19 cellular contexts compared by ENCODE assay signal in the genomic region with DNA sequence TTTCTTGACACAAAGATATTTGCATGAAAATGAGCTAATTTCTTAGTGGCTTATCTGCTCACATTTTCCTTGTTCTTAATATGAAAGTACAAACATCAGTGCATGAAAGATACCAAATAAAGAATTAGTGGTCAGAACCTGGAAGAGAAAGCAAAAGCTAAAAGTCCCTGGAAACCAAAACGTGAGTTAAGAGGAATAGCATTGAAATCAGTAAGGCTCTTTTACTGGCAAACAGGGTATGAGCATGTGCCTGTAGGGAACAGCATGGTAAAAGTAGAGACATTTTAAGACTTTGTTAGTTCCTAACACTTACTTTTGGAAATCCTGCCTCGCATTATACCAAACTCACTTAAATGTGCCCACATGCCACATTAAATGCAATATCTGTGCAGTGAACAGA.
"Had no signal": no experiment of that assay in that cellular context is flagged by ENCODE, and none has a peak within 500 bp of the region (broad histone marks: within the 10 kb centered on the region; RNA-seq: fewer than 3 reads in every experiment).

No MANE protein-coding gene starts in this region.

- H3K4me3 ChIP-seq: ascending aorta, cardiac muscle cell, lower lobe of right lung, tibial artery had no signal

- H3K27ac ChIP-seq: ascending aorta, cardiac muscle cell, lower lobe of right lung, tibial artery had no signal

- H3K27me3 ChIP-seq: ascending aorta, cardiac muscle cell, tibial artery had no signal

- ATAC-seq: activated CD8-positive, alpha-beta T cell treated with anti-CD3 and anti-CD28 coated beads, Interleukin-2, amount 10 ng/mL, durations not matched to agents 7 days and 5 days; effector memory CD8-positive, alpha-beta T cell; left colon; lower lobe of right lung; stimulated activated naive B cell treated with anti-CD40 and anti-IgM and Interleukin-4, amounts not matched to agents 10 μg/mL and 1 μg/mL and 100 μg/mL, for 72 hours; T-cell had no signal

- H3K36me3 ChIP-seq: ascending aorta, cardiac muscle cell, lower lobe of right lung, tibial artery had no signal

- H3K4me1 ChIP-seq: ascending aorta, lower lobe of right lung, tibial artery had no signal

- DNase-seq: activated CD4-positive, alpha-beta T cell treated with anti-CD3 and anti-CD28 coated beads, Interleukin-2, amount 10 ng/mL, durations not matched to agents 7 days and 5 days; activated CD4-positive, CD25-positive, alpha-beta regulatory T cell; activated CD8-positive, alpha-beta T cell treated with anti-CD3 and anti-CD28 coated beads, Interleukin-2, amount 10 ng/mL, durations not matched to agents 7 days and 5 days; activated naive CD4-positive, alpha-beta T cell treated with Interleukin-2 at 50 U/mL for 16 hours; activated T-cell treated with anti-CD3 and anti-CD28 coated beads, Interleukin-2, amount 50 U/mL, for 24 hours; effector memory CD8-positive, alpha-beta T cell; hypothalamus; islet precursor cell; left colon; lower lobe of right lung; midbrain; nephron progenitor cell; retina; stimulated activated naive B cell treated with anti-CD40 and anti-IgM and Interleukin-4, amounts not matched to agents 10 μg/mL and 1 μg/mL and 100 μg/mL, for 72 hours; T-cell; T-helper 9 cell; tibial artery had no signal

- H3K9me3 ChIP-seq: ascending aorta, lower lobe of right lung, tibial artery had no signal
